8 cellular contexts compared by ENCODE assay signal in genomic region chr22:41697126-41697775, GRCh38. TPM values are rescaled to one million over a fixed set of nuclear protein-coding genes. Genes with fewer than 3 reads are reported as not detected.
A peak's percentile ranks its signal among the peaks of the same experiment; 100 is the strongest.
DNase-seq lines count a peak whose midpoint lies in the region; ATAC-seq, FAIRE-seq and TF ChIP-seq lines count a peak whose summit lies in the region.

No MANE protein-coding gene starts in this region.

- in situ Hi-C loops in T47D (cut with HindIII; ENCODE audit: low pct_unique_long_range_greater_than_20kb, low sequenced_read_pairs): no loop called here

- H3K9me3 ChIP-seq in WERI-Rb-1 (ENCODE audit: severe bottlenecking): no peaks in the 10 kb centered on the region

- H3K27ac ChIP-seq in WERI-Rb-1: peak overlapping the region; percentile 7; the same call in 1 of the 2 replicates

- no peaks in the 10 kb centered on the region for H3K36me3 ChIP-seq in WERI-Rb-1

- H3K27me3 ChIP-seq in WERI-Rb-1 (ENCODE audit: insufficient read depth, low read depth, severe bottlenecking): no peaks in the 10 kb centered on the region

- TF ChIP-seq CTCF in AG10803 (conservative IDR thresholded peaks at IDR 0.05; ENCODE audit: low read length) (peak; percentile 89), WERI-Rb-1 (IDR thresholded peaks at IDR 0.05; ENCODE audit: low read depth, low read length) (peak; percentile 87)

- ATAC-seq in HG03139 (IDR thresholded peaks at IDR 0.05; ENCODE audit: unreplicated experiment): no peak

- DNase-seq in AG10803 (ENCODE audit: low read depth) (peak; percentile 81), H4 (ENCODE audit: low spot score) (peak; percentile 73), NCI-H2196 treated with DMSO at 0.1 percent for 48 hours (lab: John Stamatoyannopoulos, UW; ENCODE audit: unreplicated experiment) (peak; percentile 62), WERI-Rb-1 (peak; percentile 92), T47D (ENCODE audit: low read depth in 1 of 2, low spot score in 1 of 2) (peak; percentile 69 to 81), smooth muscle cell of the brain vasculature (ENCODE audit: low read depth, low spot score) (peak; percentile 86)

- peak; percentile 9 for FAIRE-seq in islet of Langerhans (lab: Jason Lieb, UNC)

- H3K4me3 ChIP-seq in AG10803 (ENCODE audit: low read length) (peak overlapping the region; percentile 29), WERI-Rb-1 (ENCODE audit: low read depth, low read length) (peak overlapping the region; percentile 5; the same call in 1 of the 2 replicates)

RNA-seq across cellular contexts. Expression of gene MEI1, which starts 2.1 kb away (rescaled TPM):
- not detected in 2 replicates for total RNA-seq in H4 (2014; rRNA removed; shearing (Covaris generic))

RNA-seq across cellular contexts. Expression of gene SNU13, which starts 8.6 kb away (rescaled TPM):
- total RNA-seq in H4 (2014; rRNA removed; shearing (Covaris generic)): 112 and 113 TPM in 2 replicates
